In the genomic region with DNA sequence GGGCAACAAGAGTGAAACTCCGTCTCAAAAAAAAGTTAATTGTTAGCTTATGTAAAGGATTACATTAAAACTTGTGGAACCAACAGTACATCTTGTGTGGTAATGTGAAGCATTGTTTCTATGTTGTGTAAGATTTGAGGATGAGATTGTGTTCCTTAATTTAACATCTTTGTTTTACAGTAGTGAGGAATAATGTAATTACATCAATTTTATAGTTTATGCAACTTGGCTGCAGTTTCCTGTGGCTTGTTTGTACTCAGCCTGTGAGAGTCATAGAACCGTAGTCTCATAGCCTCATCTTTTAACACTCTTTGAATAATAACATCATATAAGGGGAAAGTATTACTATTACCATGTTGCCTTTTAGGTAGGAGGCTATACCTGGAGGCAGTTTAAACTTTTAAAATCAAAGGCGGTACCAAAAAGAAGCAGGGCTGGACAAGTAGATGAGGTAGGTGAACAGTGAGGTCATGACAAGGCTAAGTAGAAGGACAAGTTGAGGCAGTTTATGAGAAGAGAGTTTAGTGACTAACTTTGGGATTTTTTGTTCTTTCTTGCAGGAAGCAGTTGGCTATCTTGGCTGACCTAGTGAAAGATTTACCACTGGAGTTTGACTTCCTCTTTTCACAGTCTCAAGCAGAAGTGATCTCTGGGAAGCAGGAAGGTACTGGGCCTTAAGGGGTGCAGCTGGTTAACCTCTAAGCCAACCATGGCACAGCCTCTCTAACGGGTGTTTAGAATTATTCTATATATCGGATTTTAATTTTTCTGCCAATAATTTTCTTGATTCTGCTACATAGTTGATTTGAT, we compare ENCODE assay signal across 8 cellular contexts. TPM values are rescaled to one million over a fixed set of nuclear protein-coding genes. Genes with fewer than 3 reads are reported as not detected.
A peak's percentile ranks its signal among the peaks of the same experiment; 100 is the strongest.
DNase-seq lines count a peak whose midpoint lies in the region; ATAC-seq, FAIRE-seq and TF ChIP-seq lines count a peak whose summit lies in the region.

No MANE protein-coding gene starts in this region.

- no peak for TF ChIP-seq RAD21 in HepG2 (CRISPR knock-in tag; IDR thresholded peaks at IDR 0.05)

- TF ChIP-seq EP300 in HepG2 (IDR thresholded peaks at IDR 0.05; ENCODE audit: low read depth in 2 of 2, low read length in 2 of 2) (no peak), HepG2 (CRISPR knock-in tag; IDR thresholded peaks at IDR 0.05; ENCODE audit: borderline replicate concordance) (no peak)

- intact Hi-C loops in right lobe of liver (cut with DNase I): no loop called here
- intact Hi-C loops in HepG2 (cut with micrococcal nuclease; ENCODE audit: unreplicated experiment): no loop called here
- intact Hi-C loops in activated T-helper 2 cell treated with anti-CD3 and anti-CD28 coated beads, Interferon-gamma antibody, Interleukin-2, Interleukin-4, amounts not matched to agents 10 μg/mL and 5 μg/mL and 100 μg/mL, durations not matched to agents 14 hours and 24 hours and 36 hours (cut with micrococcal nuclease): no loop called here

- TF ChIP-seq CTCF in right lobe of liver (IDR thresholded peaks at IDR 0.05): no peak
- no peak for TF ChIP-seq CTCF in HepG2 (CRISPR knock-in tag; IDR thresholded peaks at IDR 0.05)
- TF ChIP-seq CTCF in astrocyte (IDR thresholded peaks at IDR 0.05; ENCODE audit: insufficient read depth, low read depth, low read length): no peak

- no peak overlapping the region for H3K27ac Mint-ChIP-seq in astrocyte (ENCODE audit: unreplicated experiment)
- H3K27ac Mint-ChIP-seq in activated T-helper 2 cell treated with anti-CD3 and anti-CD28 coated beads, Interferon-gamma antibody, Interleukin-2, Interleukin-4, amounts not matched to agents 10 μg/mL and 5 μg/mL and 100 μg/mL, durations not matched to agents 14 hours and 24 hours and 36 hours: no peak overlapping the region

- no peak overlapping the region for H3K4me3 ChIP-seq in right lobe of liver
- no peak overlapping the region for H3K4me3 ChIP-seq in HepG2 (replicated peaks in 1 of 3; ENCODE audit: insufficient read depth in 1 of 3, low read depth in 2 of 3, low read length in 3 of 3)
- H3K4me3 ChIP-seq in astrocyte (ENCODE audit: insufficient read depth, low read depth, low read length): no peak overlapping the region

- H3K4me2 ChIP-seq in HepG2 (ENCODE audit: low read depth, low read length) (no peak overlapping the region), astrocyte (ENCODE audit: low read length) (no peak overlapping the region)

- BruUV-seq in HepG2 (replicated peaks; lab: Mats Ljungman, UMichigan): no TSS peak

- H2AFZ ChIP-seq in HepG2 (ENCODE audit: low read length): no peak overlapping the region
- H2AFZ ChIP-seq in astrocyte (ENCODE audit: low read depth, low read length): no peak overlapping the region

- FAIRE-seq in HepG2 (lab: Jason Lieb, UNC) (no peak), astrocyte (lab: Jason Lieb, UNC) (peak; percentile 49)

- no peak for DNase-seq in right lobe of liver
- no peak for DNase-seq in HepG2 (ENCODE audit: low spot score)
- DNase-seq in astrocyte (ENCODE audit: low read depth): no peak
- DNase-seq in activated T-helper 2 cell treated with anti-CD3 and anti-CD28 coated beads, Interferon-gamma antibody, Interleukin-2, Interleukin-4, amounts not matched to agents 10 μg/mL and 5 μg/mL and 100 μg/mL, durations not matched to agents 14 hours and 24 hours and 36 hours (ENCODE audit: low spot score): no peak
- no peak for DNase-seq in caudate nucleus (lab: John Stamatoyannopoulos, UW)
- DNase-seq in NCI-H1694 treated with DMSO at 0.1 percent for 48 hours (lab: John Stamatoyannopoulos, UW): no peak

- H3K4me1 Mint-ChIP-seq in astrocyte (ENCODE audit: low read depth, unreplicated experiment): no peaks in the 10 kb centered on the region
- no peaks in the 10 kb centered on the region for H3K4me1 Mint-ChIP-seq in activated T-helper 2 cell treated with anti-CD3 and anti-CD28 coated beads, Interferon-gamma antibody, Interleukin-2, Interleukin-4, amounts not matched to agents 10 μg/mL and 5 μg/mL and 100 μg/mL, durations not matched to agents 14 hours and 24 hours and 36 hours (ENCODE audit: low read depth)

- WGBS in right lobe of liver (ENCODE audit: insufficient coverage, low coverage, low lambda C conversion rate, missing lambda C conversion rate): 56% methylated on average over 5 of the region's 5 CpGs
- 94% methylated on average over 5 of the region's 5 CpGs for WGBS in HepG2 (ENCODE audit: low lambda C conversion rate)

- H3K36me3 ChIP-seq in right lobe of liver (peaks cover 0 to 12% (median 5%) of the 10 kb centered on the region in 4 donors), HepG2 (replicated peaks in 1 of 2; ENCODE audit: control insufficient read depth in 1 of 2, insufficient read depth in 2 of 2, low read length in 2 of 2) (peaks cover 7 to 49% of the 10 kb centered on the region in 2 experiments), astrocyte (ENCODE audit: insufficient read depth, low read length) (peaks cover 62% of the 10 kb centered on the region)

- H3K27ac ChIP-seq in right lobe of liver (no peak overlapping the region), HepG2 (ENCODE audit: extremely low read length, insufficient read depth, low read length) (no peak overlapping the region), astrocyte (ENCODE audit: low read depth, low read length) (no peak overlapping the region), caudate nucleus (ENCODE audit: low read depth, low read length) (no peak overlapping the region)

- H3K9me3 ChIP-seq in right lobe of liver (no peaks in the 10 kb centered on the region), HepG2 (ENCODE audit: low read length) (no peaks in the 10 kb centered on the region), astrocyte (ENCODE audit: insufficient read depth, low read depth, low read length) (no peaks in the 10 kb centered on the region)

- H3K27me3 ChIP-seq in right lobe of liver: no peaks in the 10 kb centered on the region
- no peaks in the 10 kb centered on the region for H3K27me3 ChIP-seq in HepG2 (ENCODE audit: control insufficient read depth in 1 of 2, insufficient read depth in 2 of 2, low read length in 2 of 2)
- no peaks in the 10 kb centered on the region for H3K27me3 ChIP-seq in astrocyte (ENCODE audit: insufficient read depth, low read length)

- H4K20me1 ChIP-seq in HepG2 (ENCODE audit: insufficient read depth, low read length) (no peaks in the 10 kb centered on the region), astrocyte (ENCODE audit: insufficient read depth, low read length) (peaks cover 3% of the 10 kb centered on the region)

- H3K9me3 Mint-ChIP-seq in astrocyte (ENCODE audit: unreplicated experiment): no peaks in the 10 kb centered on the region
- no peaks in the 10 kb centered on the region for H3K9me3 Mint-ChIP-seq in activated T-helper 2 cell treated with anti-CD3 and anti-CD28 coated beads, Interferon-gamma antibody, Interleukin-2, Interleukin-4, amounts not matched to agents 10 μg/mL and 5 μg/mL and 100 μg/mL, durations not matched to agents 14 hours and 24 hours and 36 hours

- H3K4me3 Mint-ChIP-seq in astrocyte (ENCODE audit: unreplicated experiment): no peak overlapping the region
- H3K4me3 Mint-ChIP-seq in activated T-helper 2 cell treated with anti-CD3 and anti-CD28 coated beads, Interferon-gamma antibody, Interleukin-2, Interleukin-4, amounts not matched to agents 10 μg/mL and 5 μg/mL and 100 μg/mL, durations not matched to agents 14 hours and 24 hours and 36 hours (ENCODE audit: low read depth): no peak overlapping the region

- ATAC-seq in right lobe of liver: peak; percentile 20 to 59 (median 40)
- no peak for ATAC-seq in HepG2
- peak; percentile 88 for ATAC-seq in HG03342 (IDR thresholded peaks at IDR 0.05; ENCODE audit: unreplicated experiment)
- no peak for ATAC-seq in GM18519 (IDR thresholded peaks at IDR 0.05; ENCODE audit: low FRiP score, unreplicated experiment)

- H3K9ac ChIP-seq in HepG2 (ENCODE audit: insufficient read depth, low read depth, low read length) (no peak overlapping the region), astrocyte (ENCODE audit: low read length) (no peak overlapping the region)

- H3K79me2 ChIP-seq in HepG2 (ENCODE audit: insufficient read depth, low read length): no peaks in the 10 kb centered on the region
- no peaks in the 10 kb centered on the region for H3K79me2 ChIP-seq in astrocyte (ENCODE audit: insufficient read depth, low read length)

- no peaks in the 10 kb centered on the region for H3K27me3 Mint-ChIP-seq in astrocyte (ENCODE audit: low read depth, unreplicated experiment)
- H3K27me3 Mint-ChIP-seq in activated T-helper 2 cell treated with anti-CD3 and anti-CD28 coated beads, Interferon-gamma antibody, Interleukin-2, Interleukin-4, amounts not matched to agents 10 μg/mL and 5 μg/mL and 100 μg/mL, durations not matched to agents 14 hours and 24 hours and 36 hours (ENCODE audit: low read depth): no peaks in the 10 kb centered on the region

- H3K4me1 ChIP-seq in right lobe of liver (peaks cover 0 to 19% (median 3%) of the 10 kb centered on the region in 4 donors), HepG2 (ENCODE audit: insufficient read depth, low read length) (no peaks in the 10 kb centered on the region), astrocyte (ENCODE audit: insufficient read depth, low read length) (no peaks in the 10 kb centered on the region)

- POLR2A ChIA-PET in HepG2 (lab: Yijun Ruan, JAX): no interaction called here

- H3K36me3 Mint-ChIP-seq in astrocyte (ENCODE audit: low read depth, unreplicated experiment): peaks cover 5% of the 10 kb centered on the region
- peaks cover 3% of the 10 kb centered on the region for H3K36me3 Mint-ChIP-seq in activated T-helper 2 cell treated with anti-CD3 and anti-CD28 coated beads, Interferon-gamma antibody, Interleukin-2, Interleukin-4, amounts not matched to agents 10 μg/mL and 5 μg/mL and 100 μg/mL, durations not matched to agents 14 hours and 24 hours and 36 hours (ENCODE audit: low read depth)

- CTCF ChIA-PET in HepG2 (lab: Yijun Ruan, JAX; ENCODE audit: low intra/inter-chr PET ratio, low total read pairs): no interaction called here

- in situ Hi-C loops in HepG2 (cut with HindIII; ENCODE audit: extremely low pct_ligation_motif_present, low pct_unique_long_range_greater_than_20kb): no loop called here

- TF ChIP-seq POLR2A in right lobe of liver (IDR thresholded peaks at IDR 0.05): no peak
- TF ChIP-seq POLR2A in HepG2 (IDR thresholded peaks at IDR 0.05; ENCODE audit: insufficient read depth in 1 of 2, low read depth in 2 of 2, low read length in 2 of 2): no peak

RNA-seq across cellular contexts. Expression of a gene that starts 26.1 kb away (rescaled TPM):
- 10 to 100 TPM in 5 of 6 experiments, 1 to 10 TPM in 1; 7.5 to 16.5 (median 10.8) TPM for total RNA-seq in right lobe of liver
- total RNA-seq in HepG2 (2016; rRNA removed; fragmentation: Illumina TruSeq; extraction: Trizol): 35.5 and 36.5 TPM in 2 replicates
- total RNA-seq in HepG2 (2016; cell fraction: cytosol; rRNA removed; fragmentation: Illumina TruSeq; extraction: Trizol; ENCODE audit: low read depth): 4.5 and 4.7 TPM in 2 replicates
- 34.0 and 36.0 TPM in 2 replicates for total RNA-seq in HepG2 (2016; cell fraction: insoluble cytoplasmic fraction; rRNA removed; fragmentation: Illumina TruSeq; extraction: Trizol)
- 18.8 and 20.3 TPM in 2 replicates for total RNA-seq in HepG2 (2016; cell fraction: membrane; rRNA removed; fragmentation: Illumina TruSeq; extraction: Trizol)
- total RNA-seq in HepG2 (2016; cell fraction: nucleus; rRNA removed; fragmentation: Illumina TruSeq; extraction: Trizol): 40.3 and 45.2 TPM in 2 replicates
- polyA plus RNA-seq in HepG2 (2011; rRNA removed): 6.6 and 7.6 TPM in 2 replicates
- polyA plus RNA-seq in HepG2 (2011; cell fraction: cytosol; rRNA removed): 5.6 and 6.1 TPM in 2 replicates
- 3.0 and 3.3 TPM in 2 replicates for polyA plus RNA-seq in HepG2 (2011; cell fraction: nucleus; rRNA removed)
- polyA plus RNA-seq in HepG2 (2012): 2.3 and 3.9 TPM in 2 replicates
- polyA plus RNA-seq in HepG2 (2016; cell fraction: cytosol; fragmentation: Illumina TruSeq; extraction: Trizol; ENCODE audit: low read depth): 1.8 and 2.5 TPM in 2 replicates
- 14.9 TPM in 2 replicates for polyA plus RNA-seq in HepG2 (2016; cell fraction: insoluble cytoplasmic fraction; fragmentation: Illumina TruSeq; extraction: Trizol; ENCODE audit: low read depth)
- 5.6 and 6.8 TPM in 2 replicates for polyA plus RNA-seq in HepG2 (2016; cell fraction: membrane; fragmentation: Illumina TruSeq; extraction: Trizol; ENCODE audit: low read depth)
- polyA plus RNA-seq in HepG2 (2016; cell fraction: nucleus; fragmentation: Illumina TruSeq; extraction: Trizol; ENCODE audit: insufficient read depth, low read depth): 18.8 and 19.6 TPM in 2 replicates
- polyA minus RNA-seq in HepG2 (2011; rRNA and poly(A)+ RNA removed; ENCODE audit: low replicate concordance): 22.7 and 32.8 TPM in 2 replicates
- 12.3 and 14.5 TPM in 2 replicates for polyA minus RNA-seq in HepG2 (2011; cell fraction: cytosol; rRNA and poly(A)+ RNA removed)
- polyA minus RNA-seq in HepG2 (2011; cell fraction: nucleus; rRNA and poly(A)+ RNA removed): 17.8 and 18.8 TPM in 2 replicates
- total RNA-seq in astrocyte: 21.6 and 22.8 TPM in 2 replicates
- 7.5 and 8.2 TPM in 2 replicates for total RNA-seq in activated T-helper 2 cell treated with anti-CD3 and anti-CD28 coated beads, Interferon-gamma antibody, Interleukin-2, Interleukin-4, amounts not matched to agents 10 μg/mL and 5 μg/mL and 100 μg/mL, durations not matched to agents 14 hours and 24 hours and 36 hours

RNA-seq across cellular contexts. Expression of a gene that starts 46.5 kb away (rescaled TPM):
- total RNA-seq in right lobe of liver (10 to 100 TPM; 22.4 to 29.0 (median 23.4) TPM), HepG2 (2016; rRNA removed; fragmentation: Illumina TruSeq; extraction: Trizol) (44.7 and 59.4 TPM in 2 replicates), astrocyte (30.2 and 33.4 TPM in 2 replicates)
- 4.9 and 5.6 TPM in 2 replicates for total RNA-seq in HepG2 (2016; cell fraction: cytosol; rRNA removed; fragmentation: Illumina TruSeq; extraction: Trizol; ENCODE audit: low read depth)
- 44.5 and 56.7 TPM in 2 replicates for total RNA-seq in HepG2 (2016; cell fraction: insoluble cytoplasmic fraction; rRNA removed; fragmentation: Illumina TruSeq; extraction: Trizol)
- 15.8 and 19.5 TPM in 2 replicates for total RNA-seq in HepG2 (2016; cell fraction: membrane; rRNA removed; fragmentation: Illumina TruSeq; extraction: Trizol)
- total RNA-seq in HepG2 (2016; cell fraction: nucleus; rRNA removed; fragmentation: Illumina TruSeq; extraction: Trizol): 22.2 and 24.1 TPM in 2 replicates
- polyA plus RNA-seq in HepG2 (2011; rRNA removed): 17.4 and 19.2 TPM in 2 replicates
- 8.0 and 11.2 TPM in 2 replicates for polyA plus RNA-seq in HepG2 (2011; cell fraction: cytosol; rRNA removed)
- 10.1 and 13.7 TPM in 2 replicates for polyA plus RNA-seq in HepG2 (2011; cell fraction: nucleus; rRNA removed)
- 16.0 and 25.6 TPM in 2 replicates for polyA plus RNA-seq in HepG2 (2012)
- polyA plus RNA-seq in HepG2 (2016; cell fraction: cytosol; fragmentation: Illumina TruSeq; extraction: Trizol; ENCODE audit: low read depth): 3.4 and 4.0 TPM in 2 replicates
- 40.4 and 40.7 TPM in 2 replicates for polyA plus RNA-seq in HepG2 (2016; cell fraction: insoluble cytoplasmic fraction; fragmentation: Illumina TruSeq; extraction: Trizol; ENCODE audit: low read depth)
- polyA plus RNA-seq in HepG2 (2016; cell fraction: membrane; fragmentation: Illumina TruSeq; extraction: Trizol; ENCODE audit: low read depth): 9.5 and 10.0 TPM in 2 replicates
- polyA plus RNA-seq in HepG2 (2016; cell fraction: nucleus; fragmentation: Illumina TruSeq; extraction: Trizol; ENCODE audit: insufficient read depth, low read depth): 25.7 and 26.1 TPM in 2 replicates
- 18.4 and 29.2 TPM in 2 replicates for polyA minus RNA-seq in HepG2 (2011; rRNA and poly(A)+ RNA removed; ENCODE audit: low replicate concordance)
- 12.0 and 14.7 TPM in 2 replicates for polyA minus RNA-seq in HepG2 (2011; cell fraction: cytosol; rRNA and poly(A)+ RNA removed)
- polyA minus RNA-seq in HepG2 (2011; cell fraction: nucleus; rRNA and poly(A)+ RNA removed): 13.5 and 15.9 TPM in 2 replicates
- 33.9 and 35.2 TPM in 2 replicates for total RNA-seq in activated T-helper 2 cell treated with anti-CD3 and anti-CD28 coated beads, Interferon-gamma antibody, Interleukin-2, Interleukin-4, amounts not matched to agents 10 μg/mL and 5 μg/mL and 100 μg/mL, durations not matched to agents 14 hours and 24 hours and 36 hours

RNA-seq across cellular contexts. Expression of a gene that starts 46.6 kb away (rescaled TPM):
- 10 to 100 TPM; 10.2 to 22.8 (median 15.8) TPM for total RNA-seq in right lobe of liver
- total RNA-seq in HepG2 (2016; rRNA removed; fragmentation: Illumina TruSeq; extraction: Trizol): 25.8 and 36.5 TPM in 2 replicates
- 6.6 and 6.8 TPM in 2 replicates for total RNA-seq in HepG2 (2016; cell fraction: cytosol; rRNA removed; fragmentation: Illumina TruSeq; extraction: Trizol; ENCODE audit: low read depth)
- total RNA-seq in HepG2 (2016; cell fraction: insoluble cytoplasmic fraction; rRNA removed; fragmentation: Illumina TruSeq; extraction: Trizol): 28.5 and 37.2 TPM in 2 replicates
- total RNA-seq in HepG2 (2016; cell fraction: membrane; rRNA removed; fragmentation: Illumina TruSeq; extraction: Trizol): 10.7 and 13.4 TPM in 2 replicates
- total RNA-seq in HepG2 (2016; cell fraction: nucleus; rRNA removed; fragmentation: Illumina TruSeq; extraction: Trizol): 17.5 and 20.5 TPM in 2 replicates
- 17.7 and 22.3 TPM in 2 replicates for polyA plus RNA-seq in HepG2 (2011; rRNA removed)
- polyA plus RNA-seq in HepG2 (2011; cell fraction: cytosol; rRNA removed): 11.7 and 17.5 TPM in 2 replicates
- 13.6 and 18.8 TPM in 2 replicates for polyA plus RNA-seq in HepG2 (2011; cell fraction: nucleus; rRNA removed)
- polyA plus RNA-seq in HepG2 (2012): 24.1 and 29.0 TPM in 2 replicates
- 4.9 and 6.1 TPM in 2 replicates for polyA plus RNA-seq in HepG2 (2016; cell fraction: cytosol; fragmentation: Illumina TruSeq; extraction: Trizol; ENCODE audit: low read depth)
- 34.4 and 40.4 TPM in 2 replicates for polyA plus RNA-seq in HepG2 (2016; cell fraction: insoluble cytoplasmic fraction; fragmentation: Illumina TruSeq; extraction: Trizol; ENCODE audit: low read depth)
- 9.0 and 10.3 TPM in 2 replicates for polyA plus RNA-seq in HepG2 (2016; cell fraction: membrane; fragmentation: Illumina TruSeq; extraction: Trizol; ENCODE audit: low read depth)
- polyA plus RNA-seq in HepG2 (2016; cell fraction: nucleus; fragmentation: Illumina TruSeq; extraction: Trizol; ENCODE audit: insufficient read depth, low read depth): 23.9 and 24.5 TPM in 2 replicates
- polyA minus RNA-seq in HepG2 (2011; rRNA and poly(A)+ RNA removed; ENCODE audit: low replicate concordance): 22.2 and 41.0 TPM in 2 replicates
- 6.5 and 6.7 TPM in 2 replicates for polyA minus RNA-seq in HepG2 (2011; cell fraction: cytosol; rRNA and poly(A)+ RNA removed)
- polyA minus RNA-seq in HepG2 (2011; cell fraction: nucleus; rRNA and poly(A)+ RNA removed): 30.2 and 32.3 TPM in 2 replicates
- 10.3 and 11.6 TPM in 2 replicates for total RNA-seq in astrocyte
- total RNA-seq in activated T-helper 2 cell treated with anti-CD3 and anti-CD28 coated beads, Interferon-gamma antibody, Interleukin-2, Interleukin-4, amounts not matched to agents 10 μg/mL and 5 μg/mL and 100 μg/mL, durations not matched to agents 14 hours and 24 hours and 36 hours: 34.4 and 35.5 TPM in 2 replicates

Comparison
In these comparisons a context has a peak if more than half of its experiments do, and no peak if none do; other contexts are left out.
1. ATAC-seq: peak in right lobe of liver (4 of 4) and HG03342 (single experiment); none in HepG2 (single experiment) and GM18519 (single experiment).